ENCODE assay signal across 14 cellular contexts in genomic region chr6:105902401-105903031, GRCh38.
A peak's percentile ranks its signal among the peaks of the same experiment; 100 is the strongest.
DNase-seq lines count a peak whose midpoint lies in the region; ATAC-seq and TF ChIP-seq lines count a peak whose summit lies in the region.
"Had no signal": no experiment of that assay in that cellular context is flagged by ENCODE, and none has a peak within 500 bp of the region (broad histone marks: within the 10 kb centered on the region; RNA-seq: fewer than 3 reads in every experiment).

No MANE protein-coding gene starts in this region.

- H3K4me1 ChIP-seq in left ventricle myocardium inferior: peaks cover 6% of the 10 kb centered on the region

- DNase-seq in left ventricle myocardium superior (no peak), left ventricle myocardium inferior (no peak), NCI-H82 (lab: John Stamatoyannopoulos, UW) (peak; percentile 66), fibroblast of mammary gland (ENCODE audit: low read depth) (peak; percentile 86)
- DNase-seq in activated CD8-positive, alpha-beta memory T cell treated with anti-CD3 and anti-CD28 coated beads, Interleukin-2, amount 50 U/mL, for 48 hours: no peak
- no peak for DNase-seq in activated CD8-positive, alpha-beta memory T cell treated with anti-CD3 and anti-CD28 coated beads, Interleukin-2, amount 50 U/mL, for 4 hours
- DNase-seq: activated CD8-positive, alpha-beta T cell treated with anti-CD3 and anti-CD28 coated beads, Interleukin-2, amount 10 ng/mL, durations not matched to agents 7 days and 5 days; DMS79 treated with DMSO at 0.1 percent for 48 hours; GOT3; NCI-H1436; T-helper 2 cell had no signal

- no peak for TF ChIP-seq CTCF in left ventricle myocardium inferior (IDR thresholded peaks at IDR 0.05; ENCODE audit: borderline replicate concordance)
- no peak for TF ChIP-seq CTCF in fibroblast of mammary gland (conservative IDR thresholded peaks at IDR 0.05; ENCODE audit: control insufficient read depth, insufficient read depth, low read depth, low read length)

- H3K9me3 ChIP-seq in left ventricle myocardium inferior (replicated peaks): no peaks in the 10 kb centered on the region

- H3K4me3 ChIP-seq in left ventricle myocardium inferior (no peak overlapping the region), fibroblast of mammary gland (ENCODE audit: control insufficient read depth, low read depth, low read length) (no peak overlapping the region)

- intact Hi-C loops in left ventricle myocardium superior (cut with micrococcal nuclease) (no loop called here), left ventricle myocardium inferior (cut with micrococcal nuclease) (no loop called here)

- H3K36me3 ChIP-seq in left ventricle myocardium inferior: no peaks in the 10 kb centered on the region

- H3K27ac ChIP-seq in left ventricle myocardium inferior (replicated peaks): no peak overlapping the region

- ATAC-seq in left ventricle myocardium superior: peak; percentile 70
- ATAC-seq in HG03354 (IDR thresholded peaks at IDR 0.05; ENCODE audit: poor library complexity, severe bottlenecking, unreplicated experiment): no peak
- no peak for ATAC-seq in HG02884 (IDR thresholded peaks at IDR 0.05; ENCODE audit: unreplicated experiment)
- ATAC-seq: activated CD8-positive, alpha-beta T cell treated with anti-CD3 and anti-CD28 coated beads, Interleukin-2, amount 10 ng/mL, durations not matched to agents 7 days and 5 days; Panc1 had no signal

- no peaks in the 10 kb centered on the region for H3K27me3 ChIP-seq in left ventricle myocardium inferior (ENCODE audit: low read depth)

Comparison
In these comparisons a context has a peak if more than half of its experiments do, and no peak if none do; other contexts are left out.
1. DNase-seq: peak in NCI-H82 (single experiment) and fibroblast of mammary gland (single experiment); none in left ventricle myocardium superior (single experiment), left ventricle myocardium inferior (single experiment), activated CD8-positive, alpha-beta memory T cell treated with anti-CD3 and anti-CD28 coated beads, Interleukin-2, amount 50 U/mL, for 48 hours (single experiment) and activated CD8-positive, alpha-beta memory T cell treated with anti-CD3 and anti-CD28 coated beads, Interleukin-2, amount 50 U/mL, for 4 hours (single experiment).